Comparison of ENCODE assay signal across 9 cellular contexts in genomic region chr17:44385287-44386181, GRCh38. TPM values are rescaled to one million over a fixed set of nuclear protein-coding genes. Genes with fewer than 3 reads are reported as not detected.
DNase-seq lines count a peak whose midpoint lies in the region; ATAC-seq, FAIRE-seq and TF ChIP-seq lines count a peak whose summit lies in the region.
"Had no signal": no experiment of that assay in that cellular context is flagged by ENCODE, and none has a peak within 500 bp of the region (broad histone marks: within the 10 kb centered on the region; RNA-seq: fewer than 3 reads in every experiment).

No MANE protein-coding gene starts in this region.

- ATAC-seq in left lobe of liver (peak; percentile 91), HG03432 (IDR thresholded peaks at IDR 0.05; ENCODE audit: unreplicated experiment) (no peak)

- DNase-seq in CD14-positive monocyte (ENCODE audit: low spot score) (peak; percentile 69), H54 (ENCODE audit: insufficient read length, low spot score) (peak; percentile 89), NCI-H2196 treated with DMSO at 0.1 percent for 48 hours (lab: John Stamatoyannopoulos, UW; ENCODE audit: unreplicated experiment) (peak; percentile 91), choroid plexus epithelial cell (ENCODE audit: low read depth) (peak; percentile 64), left lobe of liver (ENCODE audit: low spot score) (peak; percentile 70)
- DNase-seq in activated CD4-positive, alpha-beta T cell treated with anti-CD3 and anti-CD28 coated beads for 4 hours = peak; percentile 84 to 86
- peak; percentile 87 to 90 for DNase-seq in stimulated activated CD4-positive, alpha-beta T cell treated with anti-CD3 and anti-CD28 coated beads, Interleukin-2, amount 100 ng/mL, for 24 hours

- H3K9me3 Mint-ChIP-seq in CD14-positive monocyte = peaks cover 0 to 2% (median 0%) of the 10 kb centered on the region in 7 donors

- intact Hi-C loops in CD14-positive monocyte (cut with micrococcal nuclease) = no loop called here

- TF ChIP-seq CTCF in CD14-positive monocyte (IDR thresholded peaks at IDR 0.05) (peak; percentile 7), choroid plexus epithelial cell (conservative IDR thresholded peaks at IDR 0.05; ENCODE audit: low read depth, low read length) (peak; percentile 37)

- peak overlapping the region; percentile 61 for H3K4me3 ChIP-seq in choroid plexus epithelial cell (ENCODE audit: low read depth, low read length)

- peak overlapping the region; percentile 81 to 90 for H3K4me3 Mint-ChIP-seq in CD14-positive monocyte

- no peak for FAIRE-seq in H54 (lab: Jason Lieb, UNC)

- TF ChIP-seq POLR2A in H54 (IDR thresholded peaks at IDR 0.05; ENCODE audit: low read depth, low read length) = no peak; the same call in none of the 2 replicates

- H3K36me3 Mint-ChIP-seq in CD14-positive monocyte = peaks cover 0 to 4% of the 10 kb centered on the region in 2 donors

- H3K27me3 Mint-ChIP-seq in CD14-positive monocyte (ENCODE audit: low read depth in 3 of 3) = peaks cover 35 to 48% (median 41%) of the 10 kb centered on the region in 3 donors

- H3K4me1 Mint-ChIP-seq in CD14-positive monocyte = peaks cover 32% of the 10 kb centered on the region

- peak overlapping the region in 1 of 7 donors; percentile 19 for H3K27ac Mint-ChIP-seq in CD14-positive monocyte

RNA-seq across cellular contexts. Expression of gene ITGA2B, which starts 3.9 kb away (rescaled TPM):
- polyA plus RNA-seq in CD14-positive monocyte = 1 to 10 TPM; 1.1 to 1.2 TPM
- 1.1 TPM for total RNA-seq in left lobe of liver
- total RNA-seq: HT1080 had no signal

RNA-seq across cellular contexts. Expression of gene FAM171A2, which starts 21.9 kb away (rescaled TPM):
- not detected for polyA plus RNA-seq in CD14-positive monocyte
- total RNA-seq in left lobe of liver = 0.20 TPM

RNA-seq across cellular contexts. Expression of gene GRN, which starts 40.4 kb away (rescaled TPM):
- 1,000 to 10,000 TPM; 1,303 to 1,960 TPM for polyA plus RNA-seq in CD14-positive monocyte
- 111 TPM for total RNA-seq in left lobe of liver
